Comparison of ENCODE assay signal across 1 cellular context in the genomic region with DNA sequence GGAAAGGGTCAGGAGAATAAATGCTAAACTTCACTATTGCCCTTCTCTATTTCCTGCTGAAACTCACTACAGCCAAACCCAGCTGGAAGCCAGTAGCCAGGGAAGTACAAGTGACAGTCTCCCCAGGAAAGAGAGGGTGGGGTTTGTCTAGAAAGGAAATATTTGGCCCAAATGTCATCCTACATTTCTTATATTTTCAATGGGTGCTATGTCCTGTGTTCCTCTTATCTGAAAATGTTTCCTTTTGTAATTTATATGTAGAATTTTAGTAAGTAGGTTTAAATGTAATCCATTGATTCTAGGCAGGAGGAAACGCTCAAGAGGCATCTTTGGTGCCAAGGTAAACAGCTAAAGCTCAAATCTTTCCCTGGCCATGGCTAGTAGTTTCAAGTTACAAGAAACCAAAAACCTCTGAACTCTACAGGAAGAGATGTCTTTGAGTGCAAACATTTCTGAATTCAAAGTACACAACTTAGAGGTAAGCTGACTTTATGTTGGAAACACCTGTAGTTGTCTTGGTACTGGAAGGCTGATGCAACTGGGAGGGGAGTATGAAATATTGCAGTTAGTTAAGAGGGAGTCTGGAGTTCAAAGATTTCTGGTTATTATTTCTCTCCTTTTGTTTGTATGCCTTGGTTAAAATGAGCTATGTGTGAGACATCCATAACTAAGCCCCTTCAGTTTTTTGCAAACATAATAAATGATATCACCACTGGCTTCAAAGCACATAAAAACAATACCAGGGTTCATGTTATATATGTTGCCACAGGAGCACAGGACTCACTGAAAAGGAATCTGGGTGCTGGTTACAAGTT.
TF ChIP-seq lines count a peak whose summit lies in the region.

No MANE protein-coding gene starts in this region.

TF ChIP-seq in HepG2, 621 proteins besides CTCF, POLR2A, EP300 and RAD21 (continued from another document and continues in another):
- TF ChIP-seq ZNF703 (CRISPR knock-in tag; IDR thresholded peaks at IDR 0.05; ENCODE audit: borderline replicate concordance) (no peak), TBX2 (CRISPR knock-in tag; IDR thresholded peaks at IDR 0.05; ENCODE audit: borderline replicate concordance) (peak; percentile 69), MZF1 (CRISPR knock-in tag; IDR thresholded peaks at IDR 0.05; ENCODE audit: borderline replicate concordance) (no peak), MED1 (CRISPR knock-in tag; IDR thresholded peaks at IDR 0.05) (peak; percentile 67), ARID2 (CRISPR knock-in tag; IDR thresholded peaks at IDR 0.05; ENCODE audit: borderline replicate concordance) (0 out of 2 replicates have a peak, but pooled peaks have one; percentile 36), DPF2 (CRISPR knock-in tag; IDR thresholded peaks at IDR 0.05; ENCODE audit: borderline replicate concordance, low read depth) (peak; percentile 56; the same call in 1 of the 2 replicates), FOXA1 (IDR thresholded peaks at IDR 0.05) (no peak), FOXA1 (CRISPR knock-in tag; IDR thresholded peaks at IDR 0.05) (peak; percentile 90), SOX6 (IDR thresholded peaks at IDR 0.05) (no peak), SOX6 (CRISPR knock-in tag; IDR thresholded peaks at IDR 0.05) (peak; percentile 91), REPIN1 (CRISPR knock-in tag; IDR thresholded peaks at IDR 0.05; ENCODE audit: borderline replicate concordance, low read depth) (peak; percentile 53; the same call in 1 of the 2 replicates), NFYB (CRISPR knock-in tag; IDR thresholded peaks at IDR 0.05) (no peak), HNRNPH1 (optimal IDR thresholded peaks at IDR 0.05; ENCODE audit: low read depth, low read length) (no peak), SP1 (IDR thresholded peaks at IDR 0.05) (no peak), SP1 (CRISPR knock-in tag; IDR thresholded peaks at IDR 0.05) (no peak), HCFC1 (IDR thresholded peaks at IDR 0.05; ENCODE audit: low read depth, low read length) (no peak), SOX5 (CRISPR knock-in tag; IDR thresholded peaks at IDR 0.05; ENCODE audit: borderline replicate concordance) (peak; percentile 78), ZNF713 (CRISPR knock-in tag; IDR thresholded peaks at IDR 0.05) (no peak), GFI1 (CRISPR knock-in tag; IDR thresholded peaks at IDR 0.05; ENCODE audit: borderline replicate concordance) (peak; percentile 28; the same call in 1 of the 2 replicates), ZNF530 (CRISPR knock-in tag; IDR thresholded peaks at IDR 0.05; ENCODE audit: low read depth) (no peak), NKX3-1 (CRISPR knock-in tag; IDR thresholded peaks at IDR 0.05) (0 out of 2 replicates have a peak, but pooled peaks have one; percentile 28), RCOR2 (CRISPR knock-in tag; IDR thresholded peaks at IDR 0.05) (peak; percentile 76), ZNF264 (CRISPR knock-in tag; IDR thresholded peaks at IDR 0.05) (0 out of 2 replicates have a peak, but pooled peaks have one; percentile 70), NR3C1 (CRISPR knock-in tag; IDR thresholded peaks at IDR 0.05) (no peak), NBN (conservative IDR thresholded peaks at IDR 0.05) (no peak), ZNF446 (CRISPR knock-in tag; IDR thresholded peaks at IDR 0.05) (no peak), FOXK1 (CRISPR knock-in tag; IDR thresholded peaks at IDR 0.05; ENCODE audit: borderline replicate concordance, low read depth) (peak; percentile 27; the same call in 1 of the 2 replicates), GATAD2A (CRISPR knock-in tag; IDR thresholded peaks at IDR 0.05) (peak; percentile 96), TCF7 (IDR thresholded peaks at IDR 0.05; ENCODE audit: low read depth) (no peak; the same call in 1 of the 2 replicates), FOXM1 (CRISPR knock-in tag; IDR thresholded peaks at IDR 0.05) (no peak), ZNF569 (CRISPR knock-in tag; IDR thresholded peaks at IDR 0.05; ENCODE audit: borderline replicate concordance) (no peak), SNRNP70 (IDR thresholded peaks at IDR 0.05; ENCODE audit: low read depth, low read length) (no peak), YEATS2 (CRISPR knock-in tag; IDR thresholded peaks at IDR 0.05; ENCODE audit: borderline replicate concordance) (peak; percentile 15; the same call in 1 of the 2 replicates), HNF4G (IDR thresholded peaks at IDR 0.05; ENCODE audit: borderline replicate concordance, low read depth, low read length) (peak; percentile 51; the same call in 1 of the 2 replicates), HNF4G (CRISPR knock-in tag; IDR thresholded peaks at IDR 0.05; ENCODE audit: borderline replicate concordance, low read depth) (no peak)
- TF ChIP-seq, protein P1, sequence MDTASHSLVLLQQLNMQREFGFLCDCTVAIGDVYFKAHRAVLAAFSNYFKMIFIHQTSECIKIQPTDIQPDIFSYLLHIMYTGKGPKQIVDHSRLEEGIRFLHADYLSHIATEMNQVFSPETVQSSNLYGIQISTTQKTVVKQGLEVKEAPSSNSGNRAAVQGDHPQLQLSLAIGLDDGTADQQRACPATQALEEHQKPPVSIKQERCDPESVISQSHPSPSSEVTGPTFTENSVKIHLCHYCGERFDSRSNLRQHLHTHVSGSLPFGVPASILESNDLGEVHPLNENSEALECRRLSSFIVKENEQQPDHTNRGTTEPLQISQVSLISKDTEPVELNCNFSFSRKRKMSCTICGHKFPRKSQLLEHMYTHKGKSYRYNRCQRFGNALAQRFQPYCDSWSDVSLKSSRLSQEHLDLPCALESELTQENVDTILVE (CRISPR knock-in tag; IDR thresholded peaks at IDR 0.05): 0 out of 2 replicates have a peak, but pooled peaks have one; percentile 33
- TF ChIP-seq, protein P2, sequence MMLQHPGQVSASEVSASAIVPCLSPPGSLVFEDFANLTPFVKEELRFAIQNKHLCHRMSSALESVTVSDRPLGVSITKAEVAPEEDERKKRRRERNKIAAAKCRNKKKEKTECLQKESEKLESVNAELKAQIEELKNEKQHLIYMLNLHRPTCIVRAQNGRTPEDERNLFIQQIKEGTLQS (CRISPR knock-in tag; IDR thresholded peaks at IDR 0.05): peak; percentile 73; the same call in 1 of the 2 replicates
- TF ChIP-seq, protein P3, sequence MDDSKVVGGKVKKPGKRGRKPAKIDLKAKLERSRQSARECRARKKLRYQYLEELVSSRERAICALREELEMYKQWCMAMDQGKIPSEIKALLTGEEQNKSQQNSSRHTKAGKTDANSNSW (CRISPR knock-in tag; IDR thresholded peaks at IDR 0.05; ENCODE audit: borderline replicate concordance): no peak
- TF ChIP-seq, protein P4, sequence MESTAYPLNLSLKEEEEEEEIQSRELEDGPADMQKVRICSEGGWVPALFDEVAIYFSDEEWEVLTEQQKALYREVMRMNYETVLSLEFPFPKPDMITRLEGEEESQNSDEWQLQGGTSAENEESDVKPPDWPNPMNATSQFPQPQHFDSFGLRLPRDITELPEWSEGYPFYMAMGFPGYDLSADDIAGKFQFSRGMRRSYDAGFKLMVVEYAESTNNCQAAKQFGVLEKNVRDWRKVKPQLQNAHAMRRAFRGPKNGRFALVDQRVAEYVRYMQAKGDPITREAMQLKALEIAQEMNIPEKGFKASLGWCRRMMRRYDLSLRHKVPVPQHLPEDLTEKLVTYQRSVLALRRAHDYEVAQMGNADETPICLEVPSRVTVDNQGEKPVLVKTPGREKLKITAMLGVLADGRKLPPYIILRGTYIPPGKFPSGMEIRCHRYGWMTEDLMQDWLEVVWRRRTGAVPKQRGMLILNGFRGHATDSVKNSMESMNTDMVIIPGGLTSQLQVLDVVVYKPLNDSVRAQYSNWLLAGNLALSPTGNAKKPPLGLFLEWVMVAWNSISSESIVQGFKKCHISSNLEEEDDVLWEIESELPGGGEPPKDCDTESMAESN (CRISPR knock-in tag; conservative IDR thresholded peaks at IDR 0.05): 0 out of 2 replicates have a peak, but pooled peaks have one; percentile 46
- TF ChIP-seq, protein P5, sequence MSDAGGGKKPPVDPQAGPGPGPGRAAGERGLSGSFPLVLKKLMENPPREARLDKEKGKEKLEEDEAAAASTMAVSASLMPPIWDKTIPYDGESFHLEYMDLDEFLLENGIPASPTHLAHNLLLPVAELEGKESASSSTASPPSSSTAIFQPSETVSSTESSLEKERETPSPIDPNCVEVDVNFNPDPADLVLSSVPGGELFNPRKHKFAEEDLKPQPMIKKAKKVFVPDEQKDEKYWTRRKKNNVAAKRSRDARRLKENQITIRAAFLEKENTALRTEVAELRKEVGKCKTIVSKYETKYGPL (CRISPR knock-in tag; IDR thresholded peaks at IDR 0.05): 0 out of 2 replicates have a peak, but pooled peaks have one; percentile 20
- TF ChIP-seq, protein P6, sequence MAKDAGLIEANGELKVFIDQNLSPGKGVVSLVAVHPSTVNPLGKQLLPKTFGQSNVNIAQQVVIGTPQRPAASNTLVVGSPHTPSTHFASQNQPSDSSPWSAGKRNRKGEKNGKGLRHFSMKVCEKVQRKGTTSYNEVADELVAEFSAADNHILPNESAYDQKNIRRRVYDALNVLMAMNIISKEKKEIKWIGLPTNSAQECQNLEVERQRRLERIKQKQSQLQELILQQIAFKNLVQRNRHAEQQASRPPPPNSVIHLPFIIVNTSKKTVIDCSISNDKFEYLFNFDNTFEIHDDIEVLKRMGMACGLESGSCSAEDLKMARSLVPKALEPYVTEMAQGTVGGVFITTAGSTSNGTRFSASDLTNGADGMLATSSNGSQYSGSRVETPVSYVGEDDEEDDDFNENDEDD (CRISPR knock-in tag; IDR thresholded peaks at IDR 0.05; ENCODE audit: borderline replicate concordance): no peak
- TF ChIP-seq, protein P7, sequence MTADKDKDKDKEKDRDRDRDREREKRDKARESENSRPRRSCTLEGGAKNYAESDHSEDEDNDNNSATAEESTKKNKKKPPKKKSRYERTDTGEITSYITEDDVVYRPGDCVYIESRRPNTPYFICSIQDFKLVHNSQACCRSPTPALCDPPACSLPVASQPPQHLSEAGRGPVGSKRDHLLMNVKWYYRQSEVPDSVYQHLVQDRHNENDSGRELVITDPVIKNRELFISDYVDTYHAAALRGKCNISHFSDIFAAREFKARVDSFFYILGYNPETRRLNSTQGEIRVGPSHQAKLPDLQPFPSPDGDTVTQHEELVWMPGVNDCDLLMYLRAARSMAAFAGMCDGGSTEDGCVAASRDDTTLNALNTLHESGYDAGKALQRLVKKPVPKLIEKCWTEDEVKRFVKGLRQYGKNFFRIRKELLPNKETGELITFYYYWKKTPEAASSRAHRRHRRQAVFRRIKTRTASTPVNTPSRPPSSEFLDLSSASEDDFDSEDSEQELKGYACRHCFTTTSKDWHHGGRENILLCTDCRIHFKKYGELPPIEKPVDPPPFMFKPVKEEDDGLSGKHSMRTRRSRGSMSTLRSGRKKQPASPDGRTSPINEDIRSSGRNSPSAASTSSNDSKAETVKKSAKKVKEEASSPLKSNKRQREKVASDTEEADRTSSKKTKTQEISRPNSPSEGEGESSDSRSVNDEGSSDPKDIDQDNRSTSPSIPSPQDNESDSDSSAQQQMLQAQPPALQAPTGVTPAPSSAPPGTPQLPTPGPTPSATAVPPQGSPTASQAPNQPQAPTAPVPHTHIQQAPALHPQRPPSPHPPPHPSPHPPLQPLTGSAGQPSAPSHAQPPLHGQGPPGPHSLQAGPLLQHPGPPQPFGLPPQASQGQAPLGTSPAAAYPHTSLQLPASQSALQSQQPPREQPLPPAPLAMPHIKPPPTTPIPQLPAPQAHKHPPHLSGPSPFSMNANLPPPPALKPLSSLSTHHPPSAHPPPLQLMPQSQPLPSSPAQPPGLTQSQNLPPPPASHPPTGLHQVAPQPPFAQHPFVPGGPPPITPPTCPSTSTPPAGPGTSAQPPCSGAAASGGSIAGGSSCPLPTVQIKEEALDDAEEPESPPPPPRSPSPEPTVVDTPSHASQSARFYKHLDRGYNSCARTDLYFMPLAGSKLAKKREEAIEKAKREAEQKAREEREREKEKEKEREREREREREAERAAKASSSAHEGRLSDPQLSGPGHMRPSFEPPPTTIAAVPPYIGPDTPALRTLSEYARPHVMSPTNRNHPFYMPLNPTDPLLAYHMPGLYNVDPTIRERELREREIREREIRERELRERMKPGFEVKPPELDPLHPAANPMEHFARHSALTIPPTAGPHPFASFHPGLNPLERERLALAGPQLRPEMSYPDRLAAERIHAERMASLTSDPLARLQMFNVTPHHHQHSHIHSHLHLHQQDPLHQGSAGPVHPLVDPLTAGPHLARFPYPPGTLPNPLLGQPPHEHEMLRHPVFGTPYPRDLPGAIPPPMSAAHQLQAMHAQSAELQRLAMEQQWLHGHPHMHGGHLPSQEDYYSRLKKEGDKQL (CRISPR knock-in tag; IDR thresholded peaks at IDR 0.05; ENCODE audit: low read depth): peak; percentile 46
- TF ChIP-seq, protein P8, sequence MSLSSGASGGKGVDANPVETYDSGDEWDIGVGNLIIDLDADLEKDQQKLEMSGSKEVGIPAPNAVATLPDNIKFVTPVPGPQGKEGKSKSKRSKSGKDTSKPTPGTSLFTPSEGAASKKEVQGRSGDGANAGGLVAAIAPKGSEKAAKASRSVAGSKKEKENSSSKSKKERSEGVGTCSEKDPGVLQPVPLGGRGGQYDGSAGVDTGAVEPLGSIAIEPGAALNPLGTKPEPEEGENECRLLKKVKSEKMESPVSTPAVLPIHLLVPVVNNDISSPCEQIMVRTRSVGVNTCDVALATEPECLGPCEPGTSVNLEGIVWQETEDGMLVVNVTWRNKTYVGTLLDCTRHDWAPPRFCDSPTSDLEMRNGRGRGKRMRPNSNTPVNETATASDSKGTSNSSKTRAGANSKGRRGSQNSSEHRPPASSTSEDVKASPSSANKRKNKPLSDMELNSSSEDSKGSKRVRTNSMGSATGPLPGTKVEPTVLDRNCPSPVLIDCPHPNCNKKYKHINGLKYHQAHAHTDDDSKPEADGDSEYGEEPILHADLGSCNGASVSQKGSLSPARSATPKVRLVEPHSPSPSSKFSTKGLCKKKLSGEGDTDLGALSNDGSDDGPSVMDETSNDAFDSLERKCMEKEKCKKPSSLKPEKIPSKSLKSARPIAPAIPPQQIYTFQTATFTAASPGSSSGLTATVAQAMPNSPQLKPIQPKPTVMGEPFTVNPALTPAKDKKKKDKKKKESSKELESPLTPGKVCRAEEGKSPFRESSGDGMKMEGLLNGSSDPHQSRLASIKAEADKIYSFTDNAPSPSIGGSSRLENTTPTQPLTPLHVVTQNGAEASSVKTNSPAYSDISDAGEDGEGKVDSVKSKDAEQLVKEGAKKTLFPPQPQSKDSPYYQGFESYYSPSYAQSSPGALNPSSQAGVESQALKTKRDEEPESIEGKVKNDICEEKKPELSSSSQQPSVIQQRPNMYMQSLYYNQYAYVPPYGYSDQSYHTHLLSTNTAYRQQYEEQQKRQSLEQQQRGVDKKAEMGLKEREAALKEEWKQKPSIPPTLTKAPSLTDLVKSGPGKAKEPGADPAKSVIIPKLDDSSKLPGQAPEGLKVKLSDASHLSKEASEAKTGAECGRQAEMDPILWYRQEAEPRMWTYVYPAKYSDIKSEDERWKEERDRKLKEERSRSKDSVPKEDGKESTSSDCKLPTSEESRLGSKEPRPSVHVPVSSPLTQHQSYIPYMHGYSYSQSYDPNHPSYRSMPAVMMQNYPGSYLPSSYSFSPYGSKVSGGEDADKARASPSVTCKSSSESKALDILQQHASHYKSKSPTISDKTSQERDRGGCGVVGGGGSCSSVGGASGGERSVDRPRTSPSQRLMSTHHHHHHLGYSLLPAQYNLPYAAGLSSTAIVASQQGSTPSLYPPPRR (CRISPR knock-in tag; IDR thresholded peaks at IDR 0.05; ENCODE audit: borderline replicate concordance): peak; percentile 76; the same call in 1 of the 2 replicates
- TF ChIP-seq, protein P9, sequence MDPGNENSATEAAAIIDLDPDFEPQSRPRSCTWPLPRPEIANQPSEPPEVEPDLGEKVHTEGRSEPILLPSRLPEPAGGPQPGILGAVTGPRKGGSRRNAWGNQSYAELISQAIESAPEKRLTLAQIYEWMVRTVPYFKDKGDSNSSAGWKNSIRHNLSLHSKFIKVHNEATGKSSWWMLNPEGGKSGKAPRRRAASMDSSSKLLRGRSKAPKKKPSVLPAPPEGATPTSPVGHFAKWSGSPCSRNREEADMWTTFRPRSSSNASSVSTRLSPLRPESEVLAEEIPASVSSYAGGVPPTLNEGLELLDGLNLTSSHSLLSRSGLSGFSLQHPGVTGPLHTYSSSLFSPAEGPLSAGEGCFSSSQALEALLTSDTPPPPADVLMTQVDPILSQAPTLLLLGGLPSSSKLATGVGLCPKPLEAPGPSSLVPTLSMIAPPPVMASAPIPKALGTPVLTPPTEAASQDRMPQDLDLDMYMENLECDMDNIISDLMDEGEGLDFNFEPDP (CRISPR knock-in tag; conservative IDR thresholded peaks at IDR 0.05): no peak
